Comparison of ENCODE assay signal across 17 cellular contexts in the genomic region with DNA sequence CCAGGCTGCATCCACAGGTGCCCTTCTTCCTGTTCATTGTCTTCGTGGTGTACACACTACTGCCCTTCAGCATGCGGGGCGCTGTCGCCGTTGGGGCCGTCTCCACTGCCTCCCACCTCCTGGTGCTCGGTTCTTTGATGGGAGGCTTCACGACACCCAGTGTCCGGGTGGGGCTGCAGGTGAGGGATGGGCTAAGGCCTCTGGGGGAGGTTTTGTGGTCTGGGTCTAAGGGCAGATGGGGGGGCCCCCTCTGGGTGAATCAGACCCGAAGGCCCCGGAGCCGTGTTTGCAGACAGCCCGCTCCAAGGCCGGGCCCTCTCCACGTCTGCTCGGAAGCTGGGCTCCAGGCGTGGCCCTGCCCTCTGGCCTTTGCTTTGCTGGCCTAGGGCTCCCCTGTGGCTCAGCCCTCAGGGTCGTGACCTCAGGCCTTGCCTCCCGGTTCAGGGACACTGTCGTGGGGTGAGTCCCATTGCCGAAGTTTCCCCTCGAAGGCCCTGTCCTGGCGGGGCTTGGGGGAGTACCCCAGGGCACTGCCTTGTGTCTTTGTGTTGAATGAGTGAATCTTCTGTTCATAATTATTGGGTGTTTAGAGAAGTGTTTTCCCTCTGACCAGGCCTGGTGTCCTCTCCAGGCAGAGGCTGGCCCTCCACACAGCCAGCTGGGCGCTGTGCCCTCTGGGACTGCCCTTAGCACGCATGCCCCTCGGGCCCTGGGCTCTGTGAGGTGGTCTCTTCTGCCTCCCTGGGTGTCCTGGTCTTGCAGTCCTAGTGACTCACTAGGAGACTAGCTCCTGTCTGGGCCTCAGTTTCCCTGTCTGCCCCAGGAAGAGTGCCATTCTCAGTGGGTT. TPM values are rescaled to one million over a fixed set of nuclear protein-coding genes. Genes with fewer than 3 reads are reported as not detected.
DNase-seq lines count a peak whose midpoint lies in the region; ATAC-seq and TF ChIP-seq lines count a peak whose summit lies in the region.
"Had no signal": no experiment of that assay in that cellular context is flagged by ENCODE, and none has a peak within 500 bp of the region (broad histone marks: within the 10 kb centered on the region; RNA-seq: fewer than 3 reads in every experiment).

No MANE protein-coding gene starts in this region.

- H3K79me1 ChIP-seq in neuronal stem cell (ENCODE audit: low read depth, low read length) = peaks cover 1% of the 10 kb centered on the region

- H4K91ac ChIP-seq in neuronal stem cell (ENCODE audit: low read depth, low read length, poor library complexity) = no peak overlapping the region

- H2BK12ac ChIP-seq in neuronal stem cell (ENCODE audit: low read length) = no peak overlapping the region

- H3K27me3 ChIP-seq in CD4-positive, CD25-positive, alpha-beta regulatory T cell (ENCODE audit: control insufficient read depth, insufficient read depth, low read length) = no peaks in the 10 kb centered on the region
- no peaks in the 10 kb centered on the region for H3K27me3 ChIP-seq in neuronal stem cell (ENCODE audit: control insufficient read depth in 3 of 3, insufficient read depth in 3 of 3, low read depth in 1 of 3, low read length in 3 of 3)
- H3K27me3 ChIP-seq in A673 (replicated peaks; ENCODE audit: insufficient read depth, low read depth, low read length, poor library complexity) = no peaks in the 10 kb centered on the region

- peak overlapping the region; percentile 43 for H4K8ac ChIP-seq in neuronal stem cell (ENCODE audit: low read depth, low read length)

- H3K27ac ChIP-seq in CD4-positive, CD25-positive, alpha-beta regulatory T cell (ENCODE audit: insufficient read depth, low read length, poor library complexity, severe bottlenecking) = peak overlapping the region; percentile 5
- no peak overlapping the region for H3K27ac ChIP-seq in neuronal stem cell (replicated peaks; ENCODE audit: low read length)
- H3K27ac ChIP-seq in A673 (ENCODE audit: low read depth, low read length, poor library complexity, severe bottlenecking) = no peak overlapping the region
- H3K27ac ChIP-seq: 22Rv1 had no signal

- peak overlapping the region; percentile 64 for H3K18ac ChIP-seq in neuronal stem cell (ENCODE audit: low read length)

- peaks cover 2% of the 10 kb centered on the region for H3K4me1 ChIP-seq in CD4-positive, CD25-positive, alpha-beta regulatory T cell (ENCODE audit: control insufficient read depth, insufficient read depth, low read length, poor library complexity, severe bottlenecking)
- peaks cover 2 to 5% of the 10 kb centered on the region in 2 donors for H3K4me1 ChIP-seq in neuronal stem cell (ENCODE audit: control insufficient read depth in 2 of 2, insufficient read depth in 1 of 2, low read depth in 1 of 2, low read length in 2 of 2)
- no peaks in the 10 kb centered on the region for H3K4me1 ChIP-seq in A673 (ENCODE audit: insufficient read depth, low read length, poor library complexity, severe bottlenecking)

- no peak overlapping the region for H3K4me2 ChIP-seq in neuronal stem cell (ENCODE audit: insufficient read depth, low read length, poor library complexity, severe bottlenecking)

- H3K27ac Mint-ChIP-seq in activated CD8-positive, alpha-beta T cell treated with anti-CD3 and anti-CD28 coated beads for 36 hours = peak overlapping the region; percentile 55
- no peak overlapping the region for H3K27ac Mint-ChIP-seq in activated CD8-positive, alpha-beta T cell treated with anti-CD3 and anti-CD28 coated beads, Interleukin-2, amount 10 ng/mL, durations not matched to agents 7 days and 5 days
- H3K27ac Mint-ChIP-seq in CD4-positive, CD25-positive, alpha-beta regulatory T cell = no peak overlapping the region
- H3K27ac Mint-ChIP-seq in immature natural killer cell = peak overlapping the region; percentile 67 to 93 (median 88)

- H3K9ac ChIP-seq in neuronal stem cell (ENCODE audit: low read depth, low read length, poor library complexity) = peak overlapping the region; percentile 63

- no peak overlapping the region for H3K4me3 ChIP-seq in CD4-positive, CD25-positive, alpha-beta regulatory T cell (ENCODE audit: low read depth, low read length)
- H3K4me3 ChIP-seq in neuronal stem cell (ENCODE audit: low read length in 2 of 2) (no peak overlapping the region), A673 (ENCODE audit: low read depth, low read length, poor library complexity, severe bottlenecking) (no peak overlapping the region)

- no peak overlapping the region for H2BK5ac ChIP-seq in neuronal stem cell (ENCODE audit: low read length)

- H2AFZ ChIP-seq in neuronal stem cell (ENCODE audit: low read length) = no peak overlapping the region

- peak overlapping the region; percentile 97 for H3K14ac ChIP-seq in neuronal stem cell (ENCODE audit: low read length)

- no peak overlapping the region for H2BK120ac ChIP-seq in neuronal stem cell (ENCODE audit: low read depth, low read length)

- TF ChIP-seq CTCF in activated CD8-positive, alpha-beta T cell treated with anti-CD3 and anti-CD28 coated beads for 36 hours (IDR thresholded peaks at IDR 0.05) = no peak
- TF ChIP-seq CTCF in A673 (conservative IDR thresholded peaks at IDR 0.05; ENCODE audit: low read depth, low read length) = no peak

- no peak for DNase-seq in activated CD8-positive, alpha-beta T cell treated with anti-CD3 and anti-CD28 coated beads for 36 hours
- DNase-seq in activated CD8-positive, alpha-beta T cell treated with anti-CD3 and anti-CD28 coated beads, Interleukin-2, amount 10 ng/mL, durations not matched to agents 7 days and 5 days = no peak
- no peak for DNase-seq in CD4-positive, CD25-positive, alpha-beta regulatory T cell
- DNase-seq in immature natural killer cell (no peak), neuronal stem cell (ENCODE audit: low spot score) (no peak), A673 (ENCODE audit: low spot score) (no peak), cerebellum (ENCODE audit: low spot score) (no peak), GM19238 (ENCODE audit: insufficient read length, low spot score) (no peak)
- DNase-seq: CD8-positive, alpha-beta memory T cell; DND-41; GF-D8; NCI-H1930; NCI-H2171; NCI-H446 treated with DMSO at 0.1 percent for 48 hours; NK-92 treated with Interleukin-12 subunit alpha and Interleukin-12 subunit beta, amount 100 ng/mL, for 24 hours; OCI-M1 had no signal

- H3K9me3 ChIP-seq in CD4-positive, CD25-positive, alpha-beta regulatory T cell (ENCODE audit: control insufficient read depth in 2 of 2, low read length in 2 of 2) = no peaks in the 10 kb centered on the region
- H3K9me3 ChIP-seq in neuronal stem cell (replicated peaks in 1 of 2; ENCODE audit: control insufficient read depth in 2 of 2, insufficient read depth in 1 of 2, low read depth in 1 of 2, low read length in 2 of 2) (no peaks in the 10 kb centered on the region), A673 (ENCODE audit: low read depth, low read length, poor library complexity, severe bottlenecking) (no peaks in the 10 kb centered on the region)

- H3K4ac ChIP-seq in neuronal stem cell (ENCODE audit: low read length) = no peak overlapping the region

- peaks cover 14% of the 10 kb centered on the region for H3K4me1 Mint-ChIP-seq in activated CD8-positive, alpha-beta T cell treated with anti-CD3 and anti-CD28 coated beads for 36 hours (ENCODE audit: low read depth)
- H3K4me1 Mint-ChIP-seq in activated CD8-positive, alpha-beta T cell treated with anti-CD3 and anti-CD28 coated beads, Interleukin-2, amount 10 ng/mL, durations not matched to agents 7 days and 5 days (ENCODE audit: low read depth) = peaks cover 18% of the 10 kb centered on the region
- peaks cover 0 to 18% (median 4%) of the 10 kb centered on the region in 4 donors for H3K4me1 Mint-ChIP-seq in CD4-positive, CD25-positive, alpha-beta regulatory T cell
- H3K4me1 Mint-ChIP-seq in immature natural killer cell = peaks cover 65 to 72% of the 10 kb centered on the region in 2 donors

- intact Hi-C loops in activated CD8-positive, alpha-beta T cell treated with anti-CD3 and anti-CD28 coated beads for 36 hours (cut with micrococcal nuclease) = no loop called here
- intact Hi-C loops in A673 (cut with micrococcal nuclease; ENCODE audit: unreplicated experiment) = no loop called here

- no peak for ATAC-seq in activated CD8-positive, alpha-beta T cell treated with anti-CD3 and anti-CD28 coated beads for 36 hours
- no peak for ATAC-seq in activated CD8-positive, alpha-beta T cell treated with anti-CD3 and anti-CD28 coated beads, Interleukin-2, amount 10 ng/mL, durations not matched to agents 7 days and 5 days
- ATAC-seq in CD4-positive, CD25-positive, alpha-beta regulatory T cell (ENCODE audit: low read depth in 2 of 2) = no peak

- H3K4me3 Mint-ChIP-seq in activated CD8-positive, alpha-beta T cell treated with anti-CD3 and anti-CD28 coated beads for 36 hours = no peak overlapping the region
- H3K4me3 Mint-ChIP-seq in activated CD8-positive, alpha-beta T cell treated with anti-CD3 and anti-CD28 coated beads, Interleukin-2, amount 10 ng/mL, durations not matched to agents 7 days and 5 days = no peak overlapping the region
- H3K4me3 Mint-ChIP-seq in CD4-positive, CD25-positive, alpha-beta regulatory T cell = no peak overlapping the region
- H3K4me3 Mint-ChIP-seq in immature natural killer cell = peak overlapping the region in 4 of 5 donors; percentile 18 to 62 (median 44)
- H3K4me3 Mint-ChIP-seq: CD8-positive, alpha-beta memory T cell had no signal

- CTCF ChIA-PET in activated CD8-positive, alpha-beta T cell treated with anti-CD3 and anti-CD28 coated beads for 36 hours (lab: Charles Lee) = no interaction called here
- CTCF ChIA-PET in activated CD8-positive, alpha-beta T cell treated with anti-CD3 and anti-CD28 coated beads, Interleukin-2, amount 10 ng/mL, durations not matched to agents 7 days and 5 days (lab: Charles Lee) = no interaction called here
- CTCF ChIA-PET in A673 (lab: Charles Lee) = no interaction called here

- no TSS peak for BruUV-seq in A673 (replicated peaks; lab: Mats Ljungman, UMichigan)

- peak overlapping the region; percentile 85 for H3K23ac ChIP-seq in neuronal stem cell (ENCODE audit: low read depth, low read length, poor library complexity)

- H3K36me3 ChIP-seq in CD4-positive, CD25-positive, alpha-beta regulatory T cell (ENCODE audit: control insufficient read depth, insufficient read depth, low read length) = peaks cover 88% of the 10 kb centered on the region
- no peaks in the 10 kb centered on the region for H3K36me3 ChIP-seq in neuronal stem cell (replicated peaks in 1 of 2; ENCODE audit: control insufficient read depth in 2 of 2, insufficient read depth in 2 of 2, low read length in 2 of 2)
- H3K36me3 ChIP-seq in A673 (ENCODE audit: insufficient read depth, low read length, poor library complexity, severe bottlenecking) = no peaks in the 10 kb centered on the region

- POLR2A ChIA-PET in activated CD8-positive, alpha-beta T cell treated with anti-CD3 and anti-CD28 coated beads for 36 hours (lab: Charles Lee) = no interaction called here
- POLR2A ChIA-PET in activated CD8-positive, alpha-beta T cell treated with anti-CD3 and anti-CD28 coated beads, Interleukin-2, amount 10 ng/mL, durations not matched to agents 7 days and 5 days (lab: Charles Lee) = interaction anchor here (1.2 kb wide), 1 partner anchor 17 kb away, joined by 4 read pairs; no protein-coding TSS in a partner anchor
- POLR2A ChIA-PET in A673 (lab: Charles Lee; ENCODE audit: low non-redundant PET) = no interaction called here

- no CpG with 5 or more reads among the region's 26 CpGs for WGBS in neuronal stem cell (ENCODE audit: extremely low coverage in 2 of 2, insufficient read length in 2 of 2, insufficient replicate concordance in 1 of 2), 2 donors

- H2BK15ac ChIP-seq in neuronal stem cell (ENCODE audit: low read length) = peak overlapping the region; percentile 38

- no peaks in the 10 kb centered on the region for H3K27me3 Mint-ChIP-seq in activated CD8-positive, alpha-beta T cell treated with anti-CD3 and anti-CD28 coated beads for 36 hours
- no peaks in the 10 kb centered on the region for H3K27me3 Mint-ChIP-seq in activated CD8-positive, alpha-beta T cell treated with anti-CD3 and anti-CD28 coated beads, Interleukin-2, amount 10 ng/mL, durations not matched to agents 7 days and 5 days (ENCODE audit: low read depth)
- no peaks in the 10 kb centered on the region for H3K27me3 Mint-ChIP-seq in CD4-positive, CD25-positive, alpha-beta regulatory T cell
- peaks cover 0 to 1% (median 1%) of the 10 kb centered on the region in 3 donors for H3K27me3 Mint-ChIP-seq in immature natural killer cell (ENCODE audit: low read depth in 3 of 3)
- H3K27me3 Mint-ChIP-seq: CD8-positive, alpha-beta memory T cell had no signal

- no peaks in the 10 kb centered on the region for H3K9me3 Mint-ChIP-seq in activated CD8-positive, alpha-beta T cell treated with anti-CD3 and anti-CD28 coated beads for 36 hours
- no peaks in the 10 kb centered on the region for H3K9me3 Mint-ChIP-seq in activated CD8-positive, alpha-beta T cell treated with anti-CD3 and anti-CD28 coated beads, Interleukin-2, amount 10 ng/mL, durations not matched to agents 7 days and 5 days (ENCODE audit: insufficient read depth)
- peaks cover 0 to 3% (median 0%) of the 10 kb centered on the region in 7 donors for H3K9me3 Mint-ChIP-seq in CD4-positive, CD25-positive, alpha-beta regulatory T cell
- no peaks in the 10 kb centered on the region for H3K9me3 Mint-ChIP-seq in immature natural killer cell
- H3K9me3 Mint-ChIP-seq: CD8-positive, alpha-beta memory T cell had no signal

- peaks cover 37% of the 10 kb centered on the region for H3K36me3 Mint-ChIP-seq in activated CD8-positive, alpha-beta T cell treated with anti-CD3 and anti-CD28 coated beads for 36 hours (ENCODE audit: low read depth)
- H3K36me3 Mint-ChIP-seq in activated CD8-positive, alpha-beta T cell treated with anti-CD3 and anti-CD28 coated beads, Interleukin-2, amount 10 ng/mL, durations not matched to agents 7 days and 5 days (ENCODE audit: low read depth) = peaks cover 60% of the 10 kb centered on the region
- H3K36me3 Mint-ChIP-seq in CD4-positive, CD25-positive, alpha-beta regulatory T cell = peaks cover 17% of the 10 kb centered on the region
- peaks cover 7 to 44% (median 17%) of the 10 kb centered on the region in 3 donors for H3K36me3 Mint-ChIP-seq in immature natural killer cell

- peak overlapping the region; percentile 46 for H2AK5ac ChIP-seq in neuronal stem cell (ENCODE audit: low read depth, low read length)

RNA-seq across cellular contexts. Expression of a gene that starts 25.6 kb away (rescaled TPM):
- 10 to 100 TPM; 89.9 to 92.1 TPM for total RNA-seq in activated CD8-positive, alpha-beta T cell treated with anti-CD3 and anti-CD28 coated beads for 36 hours
- 100 to 1,000 TPM; 214 to 225 TPM for total RNA-seq in activated CD8-positive, alpha-beta T cell treated with anti-CD3 and anti-CD28 coated beads, Interleukin-2, amount 10 ng/mL, durations not matched to agents 7 days and 5 days
- total RNA-seq in CD4-positive, CD25-positive, alpha-beta regulatory T cell = 233 TPM
- 10 to 100 TPM; 33.1 to 52.3 (median 46.6) TPM for polyA plus RNA-seq in CD4-positive, CD25-positive, alpha-beta regulatory T cell
- polyA plus RNA-seq in immature natural killer cell = 100 to 1,000 TPM in 2 of 3 donors, 10 to 100 TPM in 1; 97.6 to 209 (median 108) TPM
- polyA plus RNA-seq in neuronal stem cell (2013, experiment 1 of 2) = 3.6 TPM
- polyA plus RNA-seq in neuronal stem cell (2013, experiment 2 of 2) = 3.3 TPM
- total RNA-seq in A673 (2021) (5.4 and 5.5 TPM in 2 replicates), cerebellum (6.4 TPM)

Comparison
In these comparisons a context has a peak if more than half of its experiments do, and no peak if none do; other contexts are left out.
1. H3K27ac Mint-ChIP-seq: peak in activated CD8-positive, alpha-beta T cell treated with anti-CD3 and anti-CD28 coated beads for 36 hours (single experiment) and immature natural killer cell (6 of 6); none in activated CD8-positive, alpha-beta T cell treated with anti-CD3 and anti-CD28 coated beads, Interleukin-2, amount 10 ng/mL, durations not matched to agents 7 days and 5 days (single experiment) and CD4-positive, CD25-positive, alpha-beta regulatory T cell (0 of 3).
2. H3K4me3 Mint-ChIP-seq: peak in immature natural killer cell (4 of 5); none in activated CD8-positive, alpha-beta T cell treated with anti-CD3 and anti-CD28 coated beads for 36 hours (single experiment), activated CD8-positive, alpha-beta T cell treated with anti-CD3 and anti-CD28 coated beads, Interleukin-2, amount 10 ng/mL, durations not matched to agents 7 days and 5 days (single experiment) and CD4-positive, CD25-positive, alpha-beta regulatory T cell (0 of 4).
3. RNA of a gene that starts 25.6 kb away (total RNA-seq): 233 TPM in CD4-positive, CD25-positive, alpha-beta regulatory T cell (single experiment), 214 to 225 TPM in activated CD8-positive, alpha-beta T cell treated with anti-CD3 and anti-CD28 coated beads, Interleukin-2, amount 10 ng/mL, durations not matched to agents 7 days and 5 days and 89.9 to 92.1 TPM in activated CD8-positive, alpha-beta T cell treated with anti-CD3 and anti-CD28 coated beads for 36 hours; 6.4 TPM in cerebellum (single experiment) and 5.4 to 5.5 TPM in A673; every median in the first group is over 10 times any median in the second.